1 cellular context compared by ENCODE assay signal in the genomic region with DNA sequence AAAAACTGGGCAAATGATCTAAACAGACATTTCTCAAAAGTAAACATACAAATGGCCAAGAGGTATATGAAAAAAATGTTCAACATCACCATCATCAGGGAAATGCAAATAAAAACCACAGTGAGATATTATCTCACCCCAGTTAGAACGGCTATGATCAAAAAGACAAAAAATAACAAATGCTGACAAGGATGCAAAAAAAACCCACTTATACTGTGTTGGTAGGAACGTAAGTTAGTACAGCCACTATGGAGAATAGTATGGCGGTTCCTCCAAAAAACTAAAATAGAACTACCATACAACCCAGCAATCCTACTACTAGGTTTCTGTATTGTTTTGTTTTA.
TF ChIP-seq lines count a peak whose summit lies in the region.

No MANE protein-coding gene starts in this region.

TF ChIP-seq in GM12878, 131 proteins besides CTCF, POLR2A, EP300 and RAD21:
- TF ChIP-seq BMI1 (IDR thresholded peaks at IDR 0.05; ENCODE audit: borderline replicate concordance) (no peak), SP1 (IDR thresholded peaks at IDR 0.05; ENCODE audit: low read depth, low read length) (no peak), RUNX3 (IDR thresholded peaks at IDR 0.05; ENCODE audit: low read length) (peak; percentile 63; the same call in 1 of the 2 replicates), STAT3 (IDR thresholded peaks at IDR 0.05; ENCODE audit: low read depth, low read length) (no peak), WRNIP1 (IDR thresholded peaks at IDR 0.05; ENCODE audit: borderline replicate concordance, low read depth, low read length) (no peak)
- TF ChIP-seq, protein P1, sequence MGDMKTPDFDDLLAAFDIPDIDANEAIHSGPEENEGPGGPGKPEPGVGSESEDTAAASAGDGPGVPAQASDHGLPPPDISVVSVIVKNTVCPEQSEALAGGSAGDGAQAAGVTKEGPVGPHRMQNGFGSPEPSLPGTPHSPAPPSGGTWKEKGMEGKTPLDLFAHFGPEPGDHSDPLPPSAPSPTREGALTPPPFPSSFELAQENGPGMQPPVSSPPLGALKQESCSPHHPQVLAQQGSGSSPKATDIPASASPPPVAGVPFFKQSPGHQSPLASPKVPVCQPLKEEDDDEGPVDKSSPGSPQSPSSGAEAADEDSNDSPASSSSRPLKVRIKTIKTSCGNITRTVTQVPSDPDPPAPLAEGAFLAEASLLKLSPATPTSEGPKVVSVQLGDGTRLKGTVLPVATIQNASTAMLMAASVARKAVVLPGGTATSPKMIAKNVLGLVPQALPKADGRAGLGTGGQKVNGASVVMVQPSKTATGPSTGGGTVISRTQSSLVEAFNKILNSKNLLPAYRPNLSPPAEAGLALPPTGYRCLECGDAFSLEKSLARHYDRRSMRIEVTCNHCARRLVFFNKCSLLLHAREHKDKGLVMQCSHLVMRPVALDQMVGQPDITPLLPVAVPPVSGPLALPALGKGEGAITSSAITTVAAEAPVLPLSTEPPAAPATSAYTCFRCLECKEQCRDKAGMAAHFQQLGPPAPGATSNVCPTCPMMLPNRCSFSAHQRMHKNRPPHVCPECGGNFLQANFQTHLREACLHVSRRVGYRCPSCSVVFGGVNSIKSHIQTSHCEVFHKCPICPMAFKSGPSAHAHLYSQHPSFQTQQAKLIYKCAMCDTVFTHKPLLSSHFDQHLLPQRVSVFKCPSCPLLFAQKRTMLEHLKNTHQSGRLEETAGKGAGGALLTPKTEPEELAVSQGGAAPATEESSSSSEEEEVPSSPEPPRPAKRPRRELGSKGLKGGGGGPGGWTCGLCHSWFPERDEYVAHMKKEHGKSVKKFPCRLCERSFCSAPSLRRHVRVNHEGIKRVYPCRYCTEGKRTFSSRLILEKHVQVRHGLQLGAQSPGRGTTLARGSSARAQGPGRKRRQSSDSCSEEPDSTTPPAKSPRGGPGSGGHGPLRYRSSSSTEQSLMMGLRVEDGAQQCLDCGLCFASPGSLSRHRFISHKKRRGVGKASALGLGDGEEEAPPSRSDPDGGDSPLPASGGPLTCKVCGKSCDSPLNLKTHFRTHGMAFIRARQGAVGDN (IDR thresholded peaks at IDR 0.05) = no peak
- TF ChIP-seq, protein P2, sequence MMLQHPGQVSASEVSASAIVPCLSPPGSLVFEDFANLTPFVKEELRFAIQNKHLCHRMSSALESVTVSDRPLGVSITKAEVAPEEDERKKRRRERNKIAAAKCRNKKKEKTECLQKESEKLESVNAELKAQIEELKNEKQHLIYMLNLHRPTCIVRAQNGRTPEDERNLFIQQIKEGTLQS (IDR thresholded peaks at IDR 0.05; ENCODE audit: borderline replicate concordance, extremely low read depth, low read depth, low read length) = no peak
- TF ChIP-seq, protein P3, sequence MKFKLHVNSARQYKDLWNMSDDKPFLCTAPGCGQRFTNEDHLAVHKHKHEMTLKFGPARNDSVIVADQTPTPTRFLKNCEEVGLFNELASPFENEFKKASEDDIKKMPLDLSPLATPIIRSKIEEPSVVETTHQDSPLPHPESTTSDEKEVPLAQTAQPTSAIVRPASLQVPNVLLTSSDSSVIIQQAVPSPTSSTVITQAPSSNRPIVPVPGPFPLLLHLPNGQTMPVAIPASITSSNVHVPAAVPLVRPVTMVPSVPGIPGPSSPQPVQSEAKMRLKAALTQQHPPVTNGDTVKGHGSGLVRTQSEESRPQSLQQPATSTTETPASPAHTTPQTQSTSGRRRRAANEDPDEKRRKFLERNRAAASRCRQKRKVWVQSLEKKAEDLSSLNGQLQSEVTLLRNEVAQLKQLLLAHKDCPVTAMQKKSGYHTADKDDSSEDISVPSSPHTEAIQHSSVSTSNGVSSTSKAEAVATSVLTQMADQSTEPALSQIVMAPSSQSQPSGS (IDR thresholded peaks at IDR 0.05; ENCODE audit: low read length) = no peak
TF ChIP-seq in GM12878: peak in this region for 1.
